In the genomic region with DNA sequence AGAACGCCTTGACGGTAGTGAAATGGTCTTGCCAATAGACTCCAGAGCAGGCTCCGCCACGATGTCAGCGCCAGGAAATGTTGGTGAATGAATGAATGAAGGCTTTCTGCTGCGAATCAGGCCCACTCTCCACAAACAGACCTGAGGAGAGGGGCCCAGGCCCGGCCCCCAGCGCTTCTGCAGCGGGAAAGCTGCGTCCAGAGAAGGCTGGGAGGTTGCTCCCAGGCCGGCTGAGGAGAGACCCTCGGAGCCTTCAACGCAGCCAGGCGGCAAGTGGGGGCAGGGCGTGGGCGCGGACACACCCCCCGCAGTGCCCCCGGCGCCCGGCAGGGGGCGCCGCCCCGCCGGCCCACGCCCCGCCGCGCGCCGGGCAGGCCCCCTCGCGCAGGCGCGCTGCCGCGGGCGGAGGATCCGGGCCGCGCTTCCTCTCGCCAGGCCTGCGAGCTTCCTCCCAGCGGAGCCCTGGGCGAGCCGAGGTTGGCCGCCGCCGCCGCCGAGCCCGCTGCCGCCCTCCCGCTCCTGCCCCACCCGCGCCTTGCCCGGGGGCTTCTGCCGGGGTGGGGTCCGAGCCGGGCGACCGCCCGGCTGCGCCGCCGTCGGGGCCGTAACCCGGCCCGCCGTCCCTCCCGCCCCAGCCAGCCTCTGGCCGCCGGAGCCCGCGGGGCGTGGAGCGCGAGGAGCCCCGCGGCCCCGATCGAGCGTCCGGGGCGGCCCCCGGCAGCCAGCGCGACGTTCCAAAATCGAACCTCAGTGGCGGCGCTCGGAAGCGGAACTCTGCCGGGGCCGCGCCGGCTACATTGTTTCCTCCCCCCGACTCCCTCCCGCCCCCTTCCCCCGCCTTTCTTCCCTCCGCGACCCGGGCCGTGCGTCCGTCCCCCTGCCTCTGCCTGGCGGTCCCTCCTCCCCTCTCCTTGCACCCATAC, we compare ENCODE assay signal across 8 cellular contexts.
DNase-seq lines count a peak whose midpoint lies in the region; ATAC-seq and TF ChIP-seq lines count a peak whose summit lies in the region.

A gene (plus strand): TSS at position 408 of the 923 bp plus-strand sequence. CDS start 16,218 bp downstream, outside the sequence.

- no peaks in the 10 kb centered on the region for H3K27me3 Mint-ChIP-seq in stimulated activated memory B cell treated with anti-CD40 and anti-IgM and Interleukin-4, amounts not matched to agents 10 μg/mL and 1 μg/mL and 100 μg/mL, for 72 hours

- no peaks in the 10 kb centered on the region for H3K9me3 Mint-ChIP-seq in stimulated activated memory B cell treated with anti-CD40 and anti-IgM and Interleukin-4, amounts not matched to agents 10 μg/mL and 1 μg/mL and 100 μg/mL, for 72 hours

- peak; percentile 40 for TF ChIP-seq CTCF in epithelial cell of esophagus (IDR thresholded peaks at IDR 0.05; ENCODE audit: insufficient read depth, low read depth, low read length, missing control alignments)

- peaks cover 31% of the 10 kb centered on the region for H3K36me3 Mint-ChIP-seq in stimulated activated memory B cell treated with anti-CD40 and anti-IgM and Interleukin-4, amounts not matched to agents 10 μg/mL and 1 μg/mL and 100 μg/mL, for 72 hours

- peaks cover 84% of the 10 kb centered on the region for H3K4me1 Mint-ChIP-seq in stimulated activated memory B cell treated with anti-CD40 and anti-IgM and Interleukin-4, amounts not matched to agents 10 μg/mL and 1 μg/mL and 100 μg/mL, for 72 hours

- H3K4me3 Mint-ChIP-seq in stimulated activated memory B cell treated with anti-CD40 and anti-IgM and Interleukin-4, amounts not matched to agents 10 μg/mL and 1 μg/mL and 100 μg/mL, for 72 hours: peak within 1 kb of the TSS; percentile 91

- DNase-seq in NCI-H2081 (lab: John Stamatoyannopoulos, UW) (peak; percentile 60 to 65), NCI-H2081 treated with DMSO at 0.1 percent for 48 hours (lab: John Stamatoyannopoulos, UW) (no peak), NOMO-1 treated with dmso at 0.1 percent for 144 hours (lab: John Stamatoyannopoulos, UW; ENCODE audit: unreplicated experiment) (peak; percentile 61), activated T-cell treated with anti-CD3 and anti-CD28 coated beads for 4 hours (peak; percentile 63), epithelial cell of esophagus (ENCODE audit: low read depth) (peak; percentile 69), midbrain (lab: John Stamatoyannopoulos, UW) (peak; percentile 65)

- H3K27ac Mint-ChIP-seq in stimulated activated memory B cell treated with anti-CD40 and anti-IgM and Interleukin-4, amounts not matched to agents 10 μg/mL and 1 μg/mL and 100 μg/mL, for 72 hours: peak within 1 kb of the TSS; percentile 96

- peak; percentile 45 for ATAC-seq in HG03025 (IDR thresholded peaks at IDR 0.05; ENCODE audit: low FRiP score, unreplicated experiment)
- ATAC-seq in stimulated activated memory B cell treated with anti-CD40 and anti-IgM and Interleukin-4, amounts not matched to agents 10 μg/mL and 1 μg/mL and 100 μg/mL, for 72 hours: peak; percentile 74

- H3K4me3 ChIP-seq in epithelial cell of esophagus (ENCODE audit: low read length): peak within 1 kb of the TSS; percentile 88
